Comparison of ENCODE assay signal across 8 cellular contexts in the genomic region with DNA sequence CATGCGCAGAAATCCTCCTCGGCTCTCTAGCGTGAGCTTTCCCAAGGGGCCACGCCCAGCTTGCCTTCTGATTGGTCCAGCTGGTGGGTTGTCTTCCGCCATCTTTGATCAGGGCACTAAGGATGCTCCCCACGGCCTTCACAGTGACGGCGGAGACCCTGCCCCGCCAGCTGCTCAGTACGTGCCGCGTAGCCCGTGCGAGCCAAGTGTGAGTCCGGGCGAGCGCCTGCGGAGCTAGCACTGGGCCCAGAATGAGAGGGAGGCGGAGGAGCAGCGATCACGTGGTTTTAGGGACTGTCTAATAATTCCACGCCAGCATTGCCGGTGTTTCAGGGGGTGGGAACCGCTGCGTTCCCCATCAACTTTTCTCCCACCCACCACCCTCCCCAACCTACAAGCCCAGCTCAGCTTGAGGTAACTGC. TPM values are rescaled to one million over a fixed set of nuclear protein-coding genes. Genes with fewer than 3 reads are reported as not detected.
DNase-seq lines count a peak whose midpoint lies in the region; ATAC-seq, FAIRE-seq and TF ChIP-seq lines count a peak whose summit lies in the region.

No MANE protein-coding gene starts in this region.

- intact Hi-C loops in prostate gland (cut with DNase I), result loop anchor here (2.0 kb wide), 1 partner anchor 27 kb away; the partner anchor contains the start of gene SEC14L2

- H3K9me3 ChIP-seq in right atrium auricular region (no peaks in the 10 kb centered on the region), prostate gland (no peaks in the 10 kb centered on the region)

- H3K4me1 ChIP-seq in right atrium auricular region (peaks cover 0 to 48% of the 10 kb centered on the region in 2 donors), prostate gland (replicated peaks) (peaks cover 28% of the 10 kb centered on the region)

- peak; percentile 90 to 94 for DNase-seq in NCI-H187 (lab: John Stamatoyannopoulos, UW)
- peak; percentile 88 to 100 (median 98) for DNase-seq in T-helper 2 cell
- DNase-seq in anterior cingulate cortex (lab: John Stamatoyannopoulos, UW), result peak; percentile 88 to 100 (median 99)
- peak; percentile 100 for DNase-seq in right atrium auricular region (ENCODE audit: low spot score)
- DNase-seq in prostate gland (ENCODE audit: low spot score), result peak; percentile 99
- DNase-seq in urothelium cell line (ENCODE audit: low spot score), result peak; percentile 99

- ATAC-seq in GM18502 (IDR thresholded peaks at IDR 0.05; ENCODE audit: poor library complexity, unreplicated experiment) (peak; percentile 85), HG02943 (IDR thresholded peaks at IDR 0.05; ENCODE audit: low read depth, unreplicated experiment) (peak; percentile 78)

- H3K4me3 ChIP-seq in right atrium auricular region, result peak overlapping the region; percentile 39 to 71
- H3K4me3 ChIP-seq in prostate gland, result peak overlapping the region; percentile 33 to 48

- TF ChIP-seq CTCF in right atrium auricular region (IDR thresholded peaks at IDR 0.05), result no peak
- no peak for TF ChIP-seq CTCF in prostate gland (IDR thresholded peaks at IDR 0.05)

- H3K36me3 ChIP-seq in right atrium auricular region, result no peaks in the 10 kb centered on the region
- H3K36me3 ChIP-seq in prostate gland, result no peaks in the 10 kb centered on the region

- no peaks in the 10 kb centered on the region for H3K27me3 ChIP-seq in right atrium auricular region
- no peaks in the 10 kb centered on the region for H3K27me3 ChIP-seq in prostate gland (replicated peaks; ENCODE audit: insufficient read depth)

- H3K27ac ChIP-seq in right atrium auricular region (peak overlapping the region; percentile 92 to 98), prostate gland (peak overlapping the region; percentile 95 to 96)

- FAIRE-seq in urothelium cell line (lab: Jason Lieb, UNC), result peak; percentile 97

- peak; percentile 68 for TF ChIP-seq POLR2A in prostate gland (IDR thresholded peaks at IDR 0.05)

- WGBS in prostate gland, result 0% methylated on average over 25 of the region's 25 CpGs

RNA-seq across cellular contexts. Expression of gene MTFP1, which starts 1.6 kb away (rescaled TPM):
- total RNA-seq in right atrium auricular region (10 to 100 TPM; 18.4 to 38.8 TPM), prostate gland (10 to 100 TPM; 14.1 to 28.1 TPM)

RNA-seq across cellular contexts. Expression of gene SEC14L2, which starts 27.2 kb away (rescaled TPM):
- total RNA-seq in right atrium auricular region, result 1 to 10 TPM in 1 of 2 donors, under 1 TPM in 1; 0.89 to 2.8 TPM
- total RNA-seq in prostate gland, result 10 to 100 TPM; 16.8 to 31.1 TPM

RNA-seq across cellular contexts. Expression of gene RNF215, which starts 36.8 kb away (rescaled TPM):
- total RNA-seq in right atrium auricular region, result 1 to 10 TPM; 5.6 to 7.5 TPM
- 10 to 100 TPM; 18.1 to 20.0 TPM for total RNA-seq in prostate gland

RNA-seq across cellular contexts. Expression of gene SEC14L3, which starts 47.8 kb away (rescaled TPM):
- total RNA-seq in right atrium auricular region (not detected), prostate gland (not detected)

Comparison
In these comparisons a context has a peak if more than half of its experiments do, and no peak if none do; other contexts are left out.
1. Peak in every context shown above with its lines: DNase-seq, ATAC-seq, H3K4me3 ChIP-seq and H3K27ac ChIP-seq.
2. RNA of gene SEC14L2, which starts 27.2 kb away (total RNA-seq): 16.8 to 31.1 TPM in prostate gland; 0.89 to 2.8 TPM in right atrium auricular region; every median in the first group is over 4 times any median in the second.